12 cellular contexts compared by ENCODE assay signal in the genomic region with DNA sequence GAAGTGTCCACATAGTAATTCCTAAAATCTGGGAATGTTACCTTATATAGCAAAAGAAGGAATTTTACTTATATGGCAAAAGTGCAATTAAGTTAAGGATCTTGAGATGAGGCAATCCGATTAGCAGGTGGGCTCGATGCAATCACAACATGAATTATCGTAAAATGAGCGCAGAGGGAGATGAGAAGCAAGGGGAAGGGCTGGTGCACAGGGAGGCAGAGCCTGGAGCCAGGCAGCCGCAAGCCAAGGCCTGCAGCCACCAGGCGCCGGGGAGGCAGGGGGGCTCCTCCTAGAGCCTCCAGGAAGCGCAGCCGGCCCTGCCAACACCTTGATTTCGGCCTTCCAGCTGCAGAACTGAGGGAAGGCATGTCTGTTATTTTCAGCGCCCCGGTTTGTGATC.
"Had no signal": no experiment of that assay in that cellular context is flagged by ENCODE, and none has a peak within 500 bp of the region (broad histone marks: within the 10 kb centered on the region; RNA-seq: fewer than 3 reads in every experiment).

No MANE protein-coding gene starts in this region.

- H3K36me3 ChIP-seq: vagina had no signal

- H3K4me3 ChIP-seq: testis, vagina had no signal

- H3K4me1 ChIP-seq: testis had no signal

- ATAC-seq: effector memory CD8-positive, alpha-beta T cell; left lobe of liver; T-cell had no signal

- H3K27ac ChIP-seq: testis, vagina had no signal

- H3K27me3 ChIP-seq: testis, vagina had no signal

- DNase-seq: activated B cell treated with CpG ODN at 0.5 μM for 24 hours; activated CD4-positive, alpha-beta T cell treated with anti-CD3 and anti-CD28 coated beads, Interleukin-2, amount 10 ng/mL, durations not matched to agents 24 days and 14 days; activated T-cell treated with anti-CD3 and anti-CD28 coated beads for 4 hours; effector memory CD8-positive, alpha-beta T cell; mesenchymal stem cell; stimulated activated CD4-positive, alpha-beta T cell treated with anti-CD3 and anti-CD28 coated beads, Interleukin-15, amount 100 ng/mL, for 24 hours; stimulated activated CD4-positive, alpha-beta T cell treated with anti-CD3 and anti-CD28 coated beads, Interleukin-4, amount 100 ng/mL, for 24 hours; T-cell; T1000; testis had no signal

- H3K9me3 ChIP-seq: testis, vagina had no signal
